Comparison of ENCODE assay signal across 22 cellular contexts in genomic region chr5:149319174-149319573, GRCh38. TPM values are rescaled to one million over a fixed set of nuclear protein-coding genes. Genes with fewer than 3 reads are reported as not detected.
"Had no signal": no experiment of that assay in that cellular context is flagged by ENCODE, and none has a peak within 500 bp of the region (broad histone marks: within the 10 kb centered on the region; RNA-seq: fewer than 3 reads in every experiment).

No MANE protein-coding gene starts in this region.

- H3K27ac ChIP-seq: breast epithelium, Peyer's patch, SJSA1 had no signal

- H3K27ac Mint-ChIP-seq: activated CD8-positive, alpha-beta T cell treated with anti-CD3 and anti-CD28 coated beads, Interleukin-2, amount 10 ng/mL, durations not matched to agents 7 days and 5 days; activated naive CD8-positive, alpha-beta T cell treated with anti-CD3 and anti-CD28 coated beads, Interleukin-2, amount 10 ng/mL, durations not matched to agents 7 days and 5 days; T-helper 1 cell treated with Interleukin-12 subunit alpha and Interleukin-12 subunit beta and Interleukin-4 antibody, amounts not matched to agents 30 μg/mL and 1 μg/mL, for 36 hours had no signal

- DNase-seq: activated CD4-positive, alpha-beta T cell treated with anti-CD3 and anti-CD28 coated beads for 4 hours; activated CD8-positive, alpha-beta memory T cell treated with anti-CD3 and anti-CD28 coated beads, Interleukin-2, amount 50 U/mL, for 48 hours; activated CD8-positive, alpha-beta T cell treated with anti-CD3 and anti-CD28 coated beads, Interleukin-2, amount 10 ng/mL, durations not matched to agents 7 days and 5 days; activated naive CD4-positive, alpha-beta T cell treated with anti-CD3 and anti-CD28 coated beads, Interleukin-2, amount 50 U/mL, for 16 hours; activated naive CD8-positive, alpha-beta T cell treated with anti-CD3 and anti-CD28 coated beads, Interleukin-2, amount 10 ng/mL, durations not matched to agents 7 days and 5 days; activated T-cell treated with anti-CD3 and anti-CD28 coated beads, Interleukin-2, amount 50 U/mL, for 1 hour; adrenal gland; anterior cingulate cortex; Kasumi-1; KBM-7; NCI-H1105 treated with DMSO at 0.1 percent for 48 hours; NCI-H1436 treated with DMSO at 0.1 percent for 48 hours; NCI-H187; NCI-H2081; NCI-H446; NCI-H524; Peyer's patch; SHP77 had no signal

- H3K27me3 Mint-ChIP-seq: activated naive CD8-positive, alpha-beta T cell treated with anti-CD3 and anti-CD28 coated beads, Interleukin-2, amount 10 ng/mL, durations not matched to agents 7 days and 5 days had no signal

- H3K36me3 Mint-ChIP-seq: activated naive CD8-positive, alpha-beta T cell treated with anti-CD3 and anti-CD28 coated beads, Interleukin-2, amount 10 ng/mL, durations not matched to agents 7 days and 5 days had no signal

- H3K9me3 Mint-ChIP-seq: activated naive CD8-positive, alpha-beta T cell treated with anti-CD3 and anti-CD28 coated beads, Interleukin-2, amount 10 ng/mL, durations not matched to agents 7 days and 5 days; T-helper 1 cell treated with Interleukin-12 subunit alpha and Interleukin-12 subunit beta and Interleukin-4 antibody, amounts not matched to agents 30 μg/mL and 1 μg/mL, for 36 hours had no signal

- ATAC-seq: activated CD4-positive, CD25-positive, alpha-beta regulatory T cell treated with anti-CD3 and anti-CD28 coated beads, Interleukin-2, amount 50 U/mL, for 24 hours; activated CD8-positive, alpha-beta T cell treated with anti-CD3 and anti-CD28 coated beads, Interleukin-2, amount 10 ng/mL, durations not matched to agents 7 days and 5 days had no signal

- H3K4me1 Mint-ChIP-seq: activated naive CD8-positive, alpha-beta T cell treated with anti-CD3 and anti-CD28 coated beads, Interleukin-2, amount 10 ng/mL, durations not matched to agents 7 days and 5 days had no signal

- H3K27me3 ChIP-seq: adrenal gland, breast epithelium, Peyer's patch, SJSA1 had no signal

- H3K36me3 ChIP-seq: adrenal gland, breast epithelium, Peyer's patch had no signal

- H3K4me3 ChIP-seq: adrenal gland, breast epithelium, Peyer's patch, SJSA1 had no signal

- H3K4me3 Mint-ChIP-seq: activated CD8-positive, alpha-beta T cell treated with anti-CD3 and anti-CD28 coated beads, Interleukin-2, amount 10 ng/mL, durations not matched to agents 7 days and 5 days; activated naive CD8-positive, alpha-beta T cell treated with anti-CD3 and anti-CD28 coated beads, Interleukin-2, amount 10 ng/mL, durations not matched to agents 7 days and 5 days; T-helper 1 cell treated with Interleukin-12 subunit alpha and Interleukin-12 subunit beta and Interleukin-4 antibody, amounts not matched to agents 30 μg/mL and 1 μg/mL, for 36 hours had no signal

- H3K9me3 ChIP-seq: adrenal gland, breast epithelium, Peyer's patch, SJSA1 had no signal

RNA-seq across cellular contexts. Expression of gene AFAP1L1, which starts 47.5 kb away (rescaled TPM):
- total RNA-seq: activated CD8-positive, alpha-beta T cell treated with anti-CD3 and anti-CD28 coated beads, Interleukin-2, amount 10 ng/mL, durations not matched to agents 7 days and 5 days had no signal

RNA-seq across cellular contexts. Expression of gene IL17B, which starts 59.9 kb away (rescaled TPM):
- total RNA-seq: activated CD8-positive, alpha-beta T cell treated with anti-CD3 and anti-CD28 coated beads, Interleukin-2, amount 10 ng/mL, durations not matched to agents 7 days and 5 days; activated naive CD8-positive, alpha-beta T cell treated with anti-CD3 and anti-CD28 coated beads, Interleukin-2, amount 10 ng/mL, durations not matched to agents 7 days and 5 days; Peyer's patch had no signal
